In the genomic region with DNA sequence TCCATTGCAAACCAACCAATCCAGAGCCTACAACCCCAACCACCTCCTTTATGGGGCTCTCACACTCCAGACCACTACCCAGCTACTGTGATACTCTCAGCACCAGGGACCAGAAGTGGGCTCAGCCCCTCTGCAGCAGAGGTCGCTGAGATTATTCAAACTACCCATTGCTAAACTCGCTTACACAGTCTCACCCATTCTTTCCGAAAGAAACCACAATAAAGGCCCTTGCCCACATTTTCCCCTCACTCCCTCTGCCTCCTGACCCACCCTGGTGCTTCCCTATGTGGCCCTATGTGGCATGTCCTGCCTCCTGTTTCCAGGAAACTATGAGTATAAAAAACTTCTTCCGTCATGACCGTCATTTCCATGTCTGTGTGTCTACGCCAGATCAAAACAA, we compare ENCODE assay signal across 30 cellular contexts. TPM values are rescaled to one million over a fixed set of nuclear protein-coding genes. Genes with fewer than 3 reads are reported as not detected.
"Had no signal": no experiment of that assay in that cellular context is flagged by ENCODE, and none has a peak within 500 bp of the region (broad histone marks: within the 10 kb centered on the region; RNA-seq: fewer than 3 reads in every experiment).

No MANE protein-coding gene starts in this region.

- H3K4me3 ChIP-seq: adrenal gland, ascending aorta, hepatocyte, left ventricle myocardium inferior, thyroid gland had no signal

- H3K36me3 ChIP-seq: adrenal gland, ascending aorta, brain microvascular endothelial cell, left ventricle myocardium inferior, thyroid gland had no signal

- H3K9me3 ChIP-seq: adrenal gland, ascending aorta, thyroid gland had no signal

- H3K79me2 ChIP-seq: hepatocyte had no signal

- H2AFZ ChIP-seq: hepatocyte had no signal

- DNase-seq: activated CD4-positive, alpha-beta T cell treated with anti-CD3 and anti-CD28 coated beads, Interleukin-2, amount 10 ng/mL, durations not matched to agents 7 days and 5 days; activated CD8-positive, alpha-beta memory T cell treated with anti-CD3 and anti-CD28 coated beads, Interleukin-2, amount 10 ng/mL, durations not matched to agents 7 days and 5 days; activated CD8-positive, alpha-beta T cell treated with anti-CD3 and anti-CD28 coated beads for 36 hours; activated gamma-delta T cell treated with Interleukin-2 at 50 U/mL for 16 hours; brain microvascular endothelial cell; caudate nucleus; effector memory CD4-positive, alpha-beta T cell; glutamatergic neuron; left ventricle myocardium inferior; midbrain; nephron progenitor cell; occipital lobe; retina; stimulated activated CD4-positive, alpha-beta T cell treated with anti-CD3 and anti-CD28 coated beads, Interleukin-2, amount 100 ng/mL, for 48 hours; stimulated activated naive B cell treated with anti-CD40 and anti-IgM and Interleukin-4, amounts not matched to agents 10 μg/mL and 1 μg/mL and 100 μg/mL, for 72 hours; substantia nigra; thyroid gland had no signal

- H3K4me1 Mint-ChIP-seq: activated CD4-positive, alpha-beta T cell treated with anti-CD3 and anti-CD28 coated beads, Interleukin-2, amount 10 ng/mL, durations not matched to agents 7 days and 5 days; activated naive CD4-positive, alpha-beta T cell treated with anti-CD3 and anti-CD28 coated beads, Interleukin-2, amount 50 U/mL, for 24 hours had no signal

- H3K9me3 Mint-ChIP-seq: activated CD4-positive, alpha-beta T cell treated with anti-CD3 and anti-CD28 coated beads, Interleukin-2, amount 10 ng/mL, durations not matched to agents 7 days and 5 days had no signal

- H3K36me3 Mint-ChIP-seq: activated CD8-positive, alpha-beta memory T cell treated with anti-CD3 and anti-CD28 coated beads, Interleukin-2, amount 10 ng/mL, durations not matched to agents 7 days and 5 days; activated naive CD4-positive, alpha-beta T cell treated with anti-CD3 and anti-CD28 coated beads, Interleukin-2, amount 50 U/mL, for 24 hours had no signal

- H3K4me2 ChIP-seq: hepatocyte had no signal

- ATAC-seq: activated CD8-positive, alpha-beta memory T cell treated with anti-CD3 and anti-CD28 coated beads, Interleukin-2, amount 10 ng/mL, durations not matched to agents 7 days and 5 days; activated CD8-positive, alpha-beta T cell treated with anti-CD3 and anti-CD28 coated beads for 36 hours; esophagus mucosa; stimulated activated naive B cell treated with anti-CD40 and anti-IgM and Interleukin-4, amounts not matched to agents 10 μg/mL and 1 μg/mL and 100 μg/mL, for 72 hours had no signal

- H3K27ac Mint-ChIP-seq: activated CD4-positive, alpha-beta T cell treated with anti-CD3 and anti-CD28 coated beads, Interleukin-2, amount 10 ng/mL, durations not matched to agents 7 days and 5 days; activated CD8-positive, alpha-beta memory T cell treated with anti-CD3 and anti-CD28 coated beads, Interleukin-2, amount 10 ng/mL, durations not matched to agents 7 days and 5 days; activated CD8-positive, alpha-beta T cell treated with anti-CD3 and anti-CD28 coated beads for 36 hours; activated naive CD4-positive, alpha-beta T cell treated with anti-CD3 and anti-CD28 coated beads, Interleukin-2, amount 50 U/mL, for 24 hours; nephron progenitor cell; progenitor cell of endocrine pancreas; stimulated activated naive B cell treated with anti-CD40 and anti-IgM and Interleukin-4, amounts not matched to agents 10 μg/mL and 1 μg/mL and 100 μg/mL, for 72 hours had no signal

- H3K27ac ChIP-seq: adrenal gland, ascending aorta, brain microvascular endothelial cell, hepatocyte, left ventricle myocardium inferior, thyroid gland had no signal

- H3K4me1 ChIP-seq: adrenal gland, ascending aorta, left ventricle myocardium inferior, thyroid gland had no signal

- H3K27me3 ChIP-seq: adrenal gland, ascending aorta, brain microvascular endothelial cell, thyroid gland had no signal

- H3K4me3 Mint-ChIP-seq: activated CD4-positive, alpha-beta T cell treated with anti-CD3 and anti-CD28 coated beads, Interleukin-2, amount 10 ng/mL, durations not matched to agents 7 days and 5 days; activated CD8-positive, alpha-beta memory T cell treated with anti-CD3 and anti-CD28 coated beads, Interleukin-2, amount 10 ng/mL, durations not matched to agents 7 days and 5 days; activated CD8-positive, alpha-beta T cell treated with anti-CD3 and anti-CD28 coated beads for 36 hours; activated naive CD4-positive, alpha-beta T cell treated with anti-CD3 and anti-CD28 coated beads, Interleukin-2, amount 50 U/mL, for 24 hours; nephron progenitor cell; stimulated activated naive B cell treated with anti-CD40 and anti-IgM and Interleukin-4, amounts not matched to agents 10 μg/mL and 1 μg/mL and 100 μg/mL, for 72 hours had no signal

- H3K27me3 Mint-ChIP-seq: activated CD4-positive, alpha-beta T cell treated with anti-CD3 and anti-CD28 coated beads, Interleukin-2, amount 10 ng/mL, durations not matched to agents 7 days and 5 days; activated CD8-positive, alpha-beta memory T cell treated with anti-CD3 and anti-CD28 coated beads, Interleukin-2, amount 10 ng/mL, durations not matched to agents 7 days and 5 days had no signal

- FAIRE-seq: endothelial cell of umbilical vein, frontal cortex, urothelium cell line had no signal

RNA-seq across cellular contexts. Expression of a gene that starts 10.7 kb away (rescaled TPM):
- total RNA-seq: activated CD4-positive, alpha-beta T cell treated with anti-CD3 and anti-CD28 coated beads, Interleukin-2, amount 10 ng/mL, durations not matched to agents 7 days and 5 days; activated CD8-positive, alpha-beta memory T cell treated with anti-CD3 and anti-CD28 coated beads, Interleukin-2, amount 10 ng/mL, durations not matched to agents 7 days and 5 days; activated CD8-positive, alpha-beta T cell treated with anti-CD3 and anti-CD28 coated beads for 36 hours; adrenal gland; ascending aorta; dermis microvascular lymphatic vessel endothelial cell; endothelial cell of umbilical vein; esophagus mucosa; frontal cortex; hepatocyte; left ventricle myocardium inferior; lung microvascular endothelial cell; myocyte; occipital lobe; progenitor cell of endocrine pancreas; T-helper 2 cell treated with Interferon-gamma antibody and Interleukin-4, amounts not matched to agents 100 ng/mL and 5 ng/mL, for 36 hours; thyroid gland had no signal
- polyA plus RNA-seq: adrenal gland, endothelial cell of umbilical vein, hepatocyte had no signal
